In genomic region chr7:6637544-6638229, GRCh38 we compare ENCODE assay signal across 7 cellular contexts. TPM values are rescaled to one million over a fixed set of nuclear protein-coding genes. Genes with fewer than 3 reads are reported as not detected.
DNase-seq lines count a peak whose midpoint lies in the region; ATAC-seq, FAIRE-seq and TF ChIP-seq lines count a peak whose summit lies in the region.

No MANE protein-coding gene starts in this region.

- peak overlapping the region; percentile 74 for H3K9ac ChIP-seq in mucosa of stomach (ENCODE audit: low read length)

- POLR2A ChIA-PET in activated CD4-positive, alpha-beta T cell treated with anti-CD3 and anti-CD28 coated beads for 36 hours (lab: Charles Lee) = interaction anchor here (0.6 kb wide), 1 partner anchor 11 kb away, joined by 3 read pairs; no protein-coding TSS in a partner anchor

- H3K36me3 Mint-ChIP-seq in activated CD4-positive, alpha-beta T cell treated with anti-CD3 and anti-CD28 coated beads for 36 hours (ENCODE audit: low read depth) = peaks cover 34% of the 10 kb centered on the region
- peaks cover 46 to 51% of the 10 kb centered on the region in 2 donors for H3K36me3 Mint-ChIP-seq in stimulated activated naive B cell treated with anti-CD40 and anti-IgM and Interleukin-4, amounts not matched to agents 10 μg/mL and 1 μg/mL and 100 μg/mL, for 72 hours

- H3K27ac Mint-ChIP-seq in activated CD4-positive, alpha-beta T cell treated with anti-CD3 and anti-CD28 coated beads for 36 hours = peak overlapping the region; percentile 84
- H3K27ac Mint-ChIP-seq in stimulated activated naive B cell treated with anti-CD40 and anti-IgM and Interleukin-4, amounts not matched to agents 10 μg/mL and 1 μg/mL and 100 μg/mL, for 72 hours = peak overlapping the region; percentile 91

- peak; percentile 87 for FAIRE-seq in GM12891 (lab: Jason Lieb, UNC)

- H3K27me3 ChIP-seq in mucosa of stomach (ENCODE audit: control insufficient read depth, insufficient read depth, low read length) = no peaks in the 10 kb centered on the region

- H3K27me3 Mint-ChIP-seq in activated CD4-positive, alpha-beta T cell treated with anti-CD3 and anti-CD28 coated beads for 36 hours = no peaks in the 10 kb centered on the region
- no peaks in the 10 kb centered on the region for H3K27me3 Mint-ChIP-seq in stimulated activated naive B cell treated with anti-CD40 and anti-IgM and Interleukin-4, amounts not matched to agents 10 μg/mL and 1 μg/mL and 100 μg/mL, for 72 hours

- peak; percentile 76 for ATAC-seq in GM21825 (IDR thresholded peaks at IDR 0.05; ENCODE audit: unreplicated experiment)
- ATAC-seq in activated CD4-positive, alpha-beta T cell treated with anti-CD3 and anti-CD28 coated beads for 36 hours = peak; percentile 62
- ATAC-seq in stimulated activated naive B cell treated with anti-CD40 and anti-IgM and Interleukin-4, amounts not matched to agents 10 μg/mL and 1 μg/mL and 100 μg/mL, for 72 hours (replicated peaks) = peak; percentile 78 to 79

- peak overlapping the region; percentile 62 for H3K27ac ChIP-seq in KOPT-K1 (ENCODE audit: low read depth, low read length, poor library complexity, severe bottlenecking)

- peaks cover 14% of the 10 kb centered on the region for H3K4me1 ChIP-seq in mucosa of stomach (ENCODE audit: control insufficient read depth, insufficient read depth, low read length)

- H3K9me3 ChIP-seq in KOPT-K1 (ENCODE audit: insufficient read depth, low read length, poor library complexity, severe bottlenecking) (no peaks in the 10 kb centered on the region), mucosa of stomach (ENCODE audit: control insufficient read depth, low read length) (no peaks in the 10 kb centered on the region)

- peaks cover 3% of the 10 kb centered on the region for H3K9me3 Mint-ChIP-seq in activated CD4-positive, alpha-beta T cell treated with anti-CD3 and anti-CD28 coated beads for 36 hours (ENCODE audit: low read depth)
- peaks cover 4 to 10% of the 10 kb centered on the region in 2 donors for H3K9me3 Mint-ChIP-seq in stimulated activated naive B cell treated with anti-CD40 and anti-IgM and Interleukin-4, amounts not matched to agents 10 μg/mL and 1 μg/mL and 100 μg/mL, for 72 hours

- peak overlapping the region; percentile 25 for H3K4me3 ChIP-seq in mucosa of stomach (ENCODE audit: low read length)

- CTCF ChIA-PET in activated CD4-positive, alpha-beta T cell treated with anti-CD3 and anti-CD28 coated beads for 36 hours (lab: Charles Lee) = interaction anchor here (1.2 kb wide), 1 partner anchor 22 kb away, joined by 3 read pairs; no protein-coding TSS in a partner anchor

- TF ChIP-seq POLR2A in GM12891 (IDR thresholded peaks at IDR 0.05; ENCODE audit: low read depth, low read length) = no peak

- peaks cover 26% of the 10 kb centered on the region for H3K4me1 Mint-ChIP-seq in activated CD4-positive, alpha-beta T cell treated with anti-CD3 and anti-CD28 coated beads for 36 hours
- peaks cover 25 to 43% of the 10 kb centered on the region in 2 donors for H3K4me1 Mint-ChIP-seq in stimulated activated naive B cell treated with anti-CD40 and anti-IgM and Interleukin-4, amounts not matched to agents 10 μg/mL and 1 μg/mL and 100 μg/mL, for 72 hours

- H3K36me3 ChIP-seq in KOPT-K1 (ENCODE audit: insufficient read depth, low read length) (peaks cover 39% of the 10 kb centered on the region), mucosa of stomach (ENCODE audit: control insufficient read depth, insufficient read depth, low read length) (no peaks in the 10 kb centered on the region)

- DNase-seq in GM12891 (ENCODE audit: insufficient read length, low spot score) (peak; percentile 99), ecto neural progenitor cell (ENCODE audit: low spot score) (peak; percentile 63)
- peak; percentile 67 for DNase-seq in activated CD4-positive, alpha-beta T cell treated with anti-CD3 and anti-CD28 coated beads for 36 hours
- peak; percentile 63 for DNase-seq in stimulated activated naive B cell treated with anti-CD40 and anti-IgM and Interleukin-4, amounts not matched to agents 10 μg/mL and 1 μg/mL and 100 μg/mL, for 72 hours

- intact Hi-C loops in activated CD4-positive, alpha-beta T cell treated with anti-CD3 and anti-CD28 coated beads for 36 hours (cut with DNase I, micrococcal nuclease) = loop anchor here in 1 of 2 experiments (1.0 to 10.0 kb wide), 4 partner anchors 47 to 927 kb away; partner anchors contain the start of genes INTS15, MIOS, ZDHHC4 and ZNF12

- H3K4me3 Mint-ChIP-seq in activated CD4-positive, alpha-beta T cell treated with anti-CD3 and anti-CD28 coated beads for 36 hours = peak overlapping the region; percentile 81
- peak overlapping the region; percentile 95 to 97 for H3K4me3 Mint-ChIP-seq in stimulated activated naive B cell treated with anti-CD40 and anti-IgM and Interleukin-4, amounts not matched to agents 10 μg/mL and 1 μg/mL and 100 μg/mL, for 72 hours

TF ChIP-seq in GM12891, 5 proteins besides CTCF, POLR2A, EP300 and RAD21:
- TF ChIP-seq POU2F2 (IDR thresholded peaks at IDR 0.05; ENCODE audit: low read depth, low read length) (no peak), PAX5 (IDR thresholded peaks at IDR 0.05; ENCODE audit: insufficient read depth, low read length, severe bottlenecking) (peak; percentile 19), SPI1 (IDR thresholded peaks at IDR 0.05; ENCODE audit: low read depth, low read length) (peak; percentile 66)

RNA-seq across cellular contexts. Expression of gene ZNF316, which starts 0.6 kb away (rescaled TPM):
- polyA plus RNA-seq in GM12891 (2012; ENCODE audit: low read depth, missing spikeins) = 13.6 TPM
- total RNA-seq in activated CD4-positive, alpha-beta T cell treated with anti-CD3 and anti-CD28 coated beads for 36 hours = 10 to 100 TPM; 15.7 to 20.8 TPM

RNA-seq across cellular contexts. Expression of gene ZNF853, which starts 22.3 kb away (rescaled TPM):
- 0.26 TPM for polyA plus RNA-seq in GM12891 (2012; ENCODE audit: low read depth, missing spikeins)
- 1 to 10 TPM; 1.2 to 1.3 TPM for total RNA-seq in activated CD4-positive, alpha-beta T cell treated with anti-CD3 and anti-CD28 coated beads for 36 hours

RNA-seq across cellular contexts. Expression of gene INTS15, which starts 47.9 kb away (rescaled TPM):
- polyA plus RNA-seq in GM12891 (2012; ENCODE audit: low read depth, missing spikeins) = 17.1 TPM
- total RNA-seq in activated CD4-positive, alpha-beta T cell treated with anti-CD3 and anti-CD28 coated beads for 36 hours = 10 to 100 TPM; 27.8 to 31.8 TPM

Comparison
In these comparisons a context has a peak if more than half of its experiments do, and no peak if none do; other contexts are left out.
1. Peak in every context shown above with its lines: DNase-seq, ATAC-seq, H3K4me3 ChIP-seq and H3K27ac ChIP-seq.